8 cellular contexts compared by ENCODE assay signal in the genomic region with DNA sequence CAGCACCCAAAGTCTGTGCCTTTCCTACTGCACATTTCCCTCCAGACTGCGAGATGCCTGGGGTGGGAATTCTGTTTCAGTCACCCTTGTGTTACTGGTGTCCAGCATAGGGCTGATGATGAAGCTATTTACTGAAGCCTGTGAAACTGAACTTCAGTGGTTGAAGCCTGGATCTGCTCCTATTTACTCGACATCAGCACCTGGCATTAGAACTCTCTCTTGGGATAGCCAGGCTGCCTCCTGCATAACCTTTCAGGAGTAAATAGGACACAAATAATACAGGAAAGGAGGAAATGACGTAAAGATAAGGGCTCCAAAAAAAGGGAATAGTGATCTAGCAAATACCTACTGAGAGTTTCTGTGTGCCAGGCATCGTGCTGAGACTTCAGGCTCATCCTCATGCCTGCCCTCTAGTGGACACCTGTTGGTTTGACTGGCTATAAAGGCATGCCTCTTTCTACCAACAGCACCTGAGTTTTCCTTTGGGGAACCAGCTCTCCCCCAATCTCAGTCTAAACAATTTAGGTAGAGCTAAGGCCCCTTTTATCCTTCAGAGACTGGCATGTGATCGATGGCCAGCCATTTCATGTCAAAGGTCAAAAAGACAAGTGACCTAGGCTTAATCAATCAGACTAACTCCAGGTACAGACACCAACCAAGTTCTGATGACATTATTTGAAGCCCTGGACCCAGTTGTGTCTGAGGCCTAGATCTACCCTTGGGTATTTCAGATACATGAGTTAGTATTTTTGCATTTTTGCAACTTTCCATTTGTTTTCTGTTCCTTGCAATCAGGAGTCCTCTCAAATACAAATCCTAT.
A peak's percentile ranks its signal among the peaks of the same experiment; 100 is the strongest.
DNase-seq lines count a peak whose midpoint lies in the region; ATAC-seq and TF ChIP-seq lines count a peak whose summit lies in the region.

No MANE protein-coding gene starts in this region.

- H3K27me3 Mint-ChIP-seq in brain, result peaks cover 6% of the 10 kb centered on the region

- DNase-seq in AG10803 (ENCODE audit: low read depth) (no peak), MM.1S (peak; percentile 61), mucosa of descending colon (peak in 2 of 3 donors; percentile 26 to 75), NCI-H524 treated with DMSO at 0.1 percent for 48 hours (lab: John Stamatoyannopoulos, UW) (no peak), AG08396 (ENCODE audit: low spot score) (no peak), SW480 (ENCODE audit: low spot score) (no peak)

- TF ChIP-seq CTCF in AG10803 (conservative IDR thresholded peaks at IDR 0.05; ENCODE audit: low read length) (peak; percentile 48), MM.1S (IDR thresholded peaks at IDR 0.05; ENCODE audit: low read length) (peak; percentile 80), brain (conservative IDR thresholded peaks at IDR 0.05) (peak; percentile 54 to 73), mucosa of descending colon (IDR thresholded peaks at IDR 0.05) (peak; percentile 57)

- H3K36me3 ChIP-seq in MM.1S (replicated peaks; ENCODE audit: insufficient read depth, low read length), result no peaks in the 10 kb centered on the region
- H3K36me3 ChIP-seq in mucosa of descending colon (ENCODE audit: low read depth), result no peaks in the 10 kb centered on the region

- intact Hi-C loops in mucosa of descending colon (cut with DNase I, micrococcal nuclease), result loop anchor here in 1 of 2 donors (10.0 kb wide), 1 partner anchor 340 kb away; the partner anchor contains the start of gene PAPPA

- H3K4me1 ChIP-seq in MM.1S (ENCODE audit: low read length) (no peaks in the 10 kb centered on the region), mucosa of descending colon (ENCODE audit: low read depth) (no peaks in the 10 kb centered on the region)

- H3K9ac ChIP-seq in MM.1S (ENCODE audit: low read length), result no peak overlapping the region

- H3K4me2 ChIP-seq in MM.1S (ENCODE audit: low read depth, low read length), result no peak overlapping the region

- H4K20me1 ChIP-seq in MM.1S (ENCODE audit: insufficient read depth, low read length), result no peaks in the 10 kb centered on the region

- H3K9me3 Mint-ChIP-seq in brain, result no peaks in the 10 kb centered on the region

- H3K9me2 ChIP-seq in MM.1S (replicated peaks; ENCODE audit: insufficient read depth, low read length), result no peaks in the 10 kb centered on the region

- no peak overlapping the region for H3K4me3 Mint-ChIP-seq in brain

- ATAC-seq in GM18867 (IDR thresholded peaks at IDR 0.05; ENCODE audit: unreplicated experiment) (peak; percentile 76), mucosa of descending colon (peak; percentile 67)

- no peak overlapping the region for H3K27ac Mint-ChIP-seq in brain

- H3K4me1 Mint-ChIP-seq in brain, result peaks cover 14% of the 10 kb centered on the region

- no peaks in the 10 kb centered on the region for H3F3A ChIP-seq in MM.1S (ENCODE audit: insufficient read depth, low read length)

- H3K9me3 ChIP-seq in MM.1S (replicated peaks; ENCODE audit: insufficient read depth, low read length), result no peaks in the 10 kb centered on the region
- H3K9me3 ChIP-seq in mucosa of descending colon, result no peaks in the 10 kb centered on the region

- no peaks in the 10 kb centered on the region for H3K36me3 Mint-ChIP-seq in brain

- no peak overlapping the region for H2AFZ ChIP-seq in MM.1S (ENCODE audit: low read length)

- no peaks in the 10 kb centered on the region for H3K79me2 ChIP-seq in MM.1S (ENCODE audit: low read length)

- H3K27ac ChIP-seq in MM.1S (ENCODE audit: low read length), result no peak overlapping the region

- H3K4me3 ChIP-seq in AG10803 (ENCODE audit: low read length) (no peak overlapping the region), MM.1S (ENCODE audit: low read length) (no peak overlapping the region), mucosa of descending colon (no peak overlapping the region)

- no peaks in the 10 kb centered on the region for H3K27me3 ChIP-seq in MM.1S (replicated peaks; ENCODE audit: insufficient read depth, low read length)

Comparison
In these comparisons a context has a peak if more than half of its experiments do, and no peak if none do; other contexts are left out.
1. DNase-seq: peak in MM.1S (single experiment) and mucosa of descending colon (2 of 3); none in AG10803 (single experiment), NCI-H524 treated with DMSO at 0.1 percent for 48 hours (single experiment), AG08396 (single experiment) and SW480 (single experiment).
2. Peak in every context shown above with its lines, with median percentiles within 50 percentile points of each other: CTCF ChIP-seq.